Comparison of ENCODE assay signal across 8 cellular contexts in genomic region chr6:85675030-85675819, GRCh38. TPM values are rescaled to one million over a fixed set of nuclear protein-coding genes. Genes with fewer than 3 reads are reported as not detected.
DNase-seq lines count a peak whose midpoint lies in the region; ATAC-seq lines count a peak whose summit lies in the region.

No MANE protein-coding gene starts in this region.

- peaks cover 14% of the 10 kb centered on the region for H3K36me3 Mint-ChIP-seq in T-helper 17 cell (ENCODE audit: low read depth)

- peak; percentile 13 for DNase-seq in activated CD4-positive, alpha-beta T cell treated with anti-CD3 and anti-CD28 coated beads for 48 hours
- DNase-seq in activated CD4-positive, alpha-beta T cell treated with anti-CD3 and anti-CD28 coated beads, Interleukin-2, amount 50 U/mL, for 48 hours = no peak
- DNase-seq in T-helper 17 cell (no peak), fibroblast of the conjunctiva (ENCODE audit: low read depth) (peak; percentile 39), HuH-7.5 (ENCODE audit: low spot score) (no peak), ureter (ENCODE audit: low spot score) (no peak)

- peaks cover 0 to 7% of the 10 kb centered on the region in 2 donors for H3K36me3 ChIP-seq in stomach smooth muscle (ENCODE audit: control insufficient read depth in 2 of 2, insufficient read depth in 2 of 2, low read length in 2 of 2)

- H3K27me3 ChIP-seq in stomach smooth muscle (ENCODE audit: control insufficient read depth in 1 of 2, insufficient read depth in 2 of 2, low read length in 2 of 2) = no peaks in the 10 kb centered on the region

- peaks cover 9% of the 10 kb centered on the region for H3K4me1 ChIP-seq in stomach smooth muscle (ENCODE audit: control insufficient read depth, insufficient read depth, low read length)

- peak overlapping the region in 1 of 2 donors; percentile 92 for H3K9ac ChIP-seq in stomach smooth muscle (ENCODE audit: low read length in 2 of 2)

- peak overlapping the region; percentile 91 for H3K4me3 ChIP-seq in stomach smooth muscle (ENCODE audit: low read length in 2 of 2)

- H3K4me3 Mint-ChIP-seq in T-helper 17 cell = peak overlapping the region; percentile 98

- H3K9me3 ChIP-seq in T-helper 17 cell (ENCODE audit: control insufficient read depth, low read length, poor library complexity, severe bottlenecking) (no peaks in the 10 kb centered on the region), stomach smooth muscle (ENCODE audit: control insufficient read depth in 2 of 2, low read length in 2 of 2) (no peaks in the 10 kb centered on the region)

- H3K4me1 Mint-ChIP-seq in T-helper 17 cell = peaks cover 55% of the 10 kb centered on the region

- peak overlapping the region; percentile 100 for H3K27ac Mint-ChIP-seq in T-helper 17 cell

- ATAC-seq in T-helper 17 cell (no peak), HG03159 (IDR thresholded peaks at IDR 0.05; ENCODE audit: unreplicated experiment) (no peak)

- H3K27me3 Mint-ChIP-seq in T-helper 17 cell = peaks cover 6% of the 10 kb centered on the region

- no peak overlapping the region for H3K27ac ChIP-seq in stomach smooth muscle (ENCODE audit: low read length)

RNA-seq across cellular contexts. Expression of gene SYNCRIP, which starts 32.5 kb away (rescaled TPM):
- total RNA-seq in T-helper 17 cell = 10 to 100 TPM; 70.9 to 79.1 TPM
- total RNA-seq in ureter = 124 TPM

Comparison
In these comparisons a context has a peak if more than half of its experiments do, and no peak if none do; other contexts are left out.
1. DNase-seq: peak in activated CD4-positive, alpha-beta T cell treated with anti-CD3 and anti-CD28 coated beads for 48 hours (single experiment) and fibroblast of the conjunctiva (single experiment); none in activated CD4-positive, alpha-beta T cell treated with anti-CD3 and anti-CD28 coated beads, Interleukin-2, amount 50 U/mL, for 48 hours (0 of 2), T-helper 17 cell (0 of 3), HuH-7.5 (single experiment) and ureter (single experiment).